Comparison of ENCODE assay signal across 9 cellular contexts in the genomic region with DNA sequence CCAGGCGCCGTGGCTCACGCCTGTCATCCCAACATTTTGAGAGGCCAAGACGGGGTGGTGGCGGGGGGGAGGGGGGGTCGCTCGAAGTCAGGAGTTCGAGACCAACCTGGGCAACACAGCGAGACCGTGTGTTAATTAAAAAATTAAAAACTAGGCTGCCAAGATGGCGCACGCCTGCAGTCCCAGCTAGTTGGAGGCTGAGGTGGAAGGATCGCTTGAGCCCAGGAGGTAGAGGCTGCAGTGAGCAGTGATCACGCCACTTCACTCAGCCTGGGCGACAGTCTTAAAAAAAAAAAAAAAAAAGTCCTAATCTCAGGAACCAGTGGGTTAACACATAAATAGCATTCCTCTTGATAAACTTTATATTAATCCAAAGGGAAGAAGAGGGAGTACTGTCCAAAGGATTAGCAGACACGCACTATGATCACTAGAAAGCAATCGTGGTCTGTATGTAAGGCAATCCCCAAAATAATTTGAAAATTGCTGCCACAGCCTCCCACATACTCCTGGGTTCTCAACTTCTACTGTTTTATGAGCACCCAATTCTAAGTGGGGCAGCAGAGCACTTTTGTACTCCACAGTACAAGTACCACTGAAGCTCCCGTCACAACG. TPM values are rescaled to one million over a fixed set of nuclear protein-coding genes. Genes with fewer than 3 reads are reported as not detected.
DNase-seq lines count a peak whose midpoint lies in the region; ATAC-seq and TF ChIP-seq lines count a peak whose summit lies in the region.
"Had no signal": no experiment of that assay in that cellular context is flagged by ENCODE, and none has a peak within 500 bp of the region (broad histone marks: within the 10 kb centered on the region; RNA-seq: fewer than 3 reads in every experiment).

No MANE protein-coding gene starts in this region.

- H3K4me3 Mint-ChIP-seq in progenitor cell of endocrine pancreas (ENCODE audit: low read depth): peak overlapping the region; percentile 98

- TF ChIP-seq CTCF in RWPE2 (IDR thresholded peaks at IDR 0.05; ENCODE audit: poor library complexity, severe bottlenecking) (no peak), esophagus muscularis mucosa (IDR thresholded peaks at IDR 0.05) (no peak), progenitor cell of endocrine pancreas (IDR thresholded peaks at IDR 0.05; ENCODE audit: unreplicated experiment) (no peak)

- H3K27me3 ChIP-seq in RWPE2 (ENCODE audit: insufficient read depth, poor library complexity, severe bottlenecking): peaks cover 25% of the 10 kb centered on the region
- peaks cover 0 to 34% (median 17%) of the 10 kb centered on the region in 4 donors for H3K27me3 ChIP-seq in esophagus muscularis mucosa

- WGBS in esophagus muscularis mucosa: 37% methylated on average over 11 of the region's 19 CpGs

- peak; percentile 3 for ATAC-seq in GM19035 (IDR thresholded peaks at IDR 0.05; ENCODE audit: unreplicated experiment)
- ATAC-seq in RWPE2 (ENCODE audit: low read depth): peak; percentile 41
- no peak for ATAC-seq in HG03025 (IDR thresholded peaks at IDR 0.05; ENCODE audit: low FRiP score, unreplicated experiment)
- ATAC-seq in GM21786 (IDR thresholded peaks at IDR 0.05; ENCODE audit: unreplicated experiment): no peak

- H3K36me3 ChIP-seq in RWPE2 (ENCODE audit: low read depth): peaks cover 20% of the 10 kb centered on the region
- H3K36me3 ChIP-seq in esophagus muscularis mucosa: peaks cover 0 to 16% (median 14%) of the 10 kb centered on the region in 4 donors

- peaks cover 13% of the 10 kb centered on the region for H3K4me1 Mint-ChIP-seq in progenitor cell of endocrine pancreas (ENCODE audit: low read depth)

- no peaks in the 10 kb centered on the region for H3K9me3 Mint-ChIP-seq in progenitor cell of endocrine pancreas (ENCODE audit: low read depth)

- H3K27ac ChIP-seq in RWPE2 (ENCODE audit: poor library complexity, severe bottlenecking) (peak overlapping the region; percentile 11), esophagus muscularis mucosa (replicated peaks in 1 of 4) (peak overlapping the region; percentile 69 to 92 (median 80))

- H3K4me1 ChIP-seq in RWPE2 (ENCODE audit: insufficient read depth, poor library complexity, severe bottlenecking) (no peaks in the 10 kb centered on the region), esophagus muscularis mucosa (peaks cover 17 to 29% (median 27%) of the 10 kb centered on the region in 4 donors)

- peaks cover 10% of the 10 kb centered on the region for H3K36me3 Mint-ChIP-seq in progenitor cell of endocrine pancreas (ENCODE audit: insufficient read depth)

- H3K27ac Mint-ChIP-seq in progenitor cell of endocrine pancreas: peak overlapping the region; percentile 94

- intact Hi-C loops in esophagus muscularis mucosa (cut with DNase I): no loop called here

- no peak for TF ChIP-seq POLR2A in esophagus muscularis mucosa (IDR thresholded peaks at IDR 0.05; ENCODE audit: low read depth)

- DNase-seq in RWPE2 (ENCODE audit: low spot score) (no peak), esophagus muscularis mucosa (ENCODE audit: extremely low spot score) (no peak), progenitor cell of endocrine pancreas (ENCODE audit: low spot score, unreplicated experiment) (no peak), 8988T (no peak), GM19238 (ENCODE audit: insufficient read length, low spot score) (no peak)

- peaks cover 21% of the 10 kb centered on the region for H3K27me3 Mint-ChIP-seq in progenitor cell of endocrine pancreas

- no peaks in the 10 kb centered on the region for H3K9me3 ChIP-seq in RWPE2 (ENCODE audit: severe bottlenecking)
- H3K9me3 ChIP-seq in esophagus muscularis mucosa: no peaks in the 10 kb centered on the region

- peak overlapping the region; percentile 56 for H3K4me3 ChIP-seq in RWPE2 (ENCODE audit: severe bottlenecking)
- peak overlapping the region; percentile 60 to 70 (median 65) for H3K4me3 ChIP-seq in esophagus muscularis mucosa

- no peak for TF ChIP-seq EP300 in esophagus muscularis mucosa (IDR thresholded peaks at IDR 0.05)

RNA-seq across cellular contexts. Expression of a gene that starts 0.6 kb away (rescaled TPM):
- 10 to 100 TPM in 1 of 4 donors, 1 to 10 TPM in 3; 7.1 to 20.2 (median 8.5) TPM for total RNA-seq in esophagus muscularis mucosa
- 12.4 and 12.7 TPM in 2 replicates for total RNA-seq in progenitor cell of endocrine pancreas

RNA-seq across cellular contexts. Expression of a gene that starts 1.9 kb away (rescaled TPM):
- total RNA-seq in esophagus muscularis mucosa: under 1 TPM in 2 of 4 donors, not detected in 2; 0.06 to 0.17 TPM
- total RNA-seq in progenitor cell of endocrine pancreas: 3.0 and 3.8 TPM in 2 replicates
- total RNA-seq: T-helper 1 cell treated with Interleukin-12 subunit alpha and Interleukin-12 subunit beta and Interleukin-4 antibody, amounts not matched to agents 30 ng/mL and 1 ng/mL, for 36 hours had no signal

RNA-seq across cellular contexts. Expression of a gene that starts 15.0 kb away (rescaled TPM):
- total RNA-seq in esophagus muscularis mucosa: 1 to 10 TPM; 2.8 to 6.9 (median 4.7) TPM
- 7.7 and 7.9 TPM in 2 replicates for total RNA-seq in progenitor cell of endocrine pancreas

RNA-seq across cellular contexts. Expression of a gene that starts 43.4 kb away (rescaled TPM):
- under 1 TPM in 3 of 4 donors, not detected in 1; 0.33 to 0.57 (median 0.39) TPM for total RNA-seq in esophagus muscularis mucosa
- not detected in 2 replicates for total RNA-seq in progenitor cell of endocrine pancreas
- total RNA-seq: T-helper 1 cell treated with Interleukin-12 subunit alpha and Interleukin-12 subunit beta and Interleukin-4 antibody, amounts not matched to agents 30 ng/mL and 1 ng/mL, for 36 hours had no signal

Comparison
In these comparisons a context has a peak if more than half of its experiments do, and no peak if none do; other contexts are left out.
1. ATAC-seq: peak in GM19035 (single experiment) and RWPE2 (single experiment); none in HG03025 (single experiment) and GM21786 (single experiment).